Comparison of ENCODE assay signal across 17 cellular contexts in genomic region chr11:90630176-90630575, GRCh38.
DNase-seq lines count a peak whose midpoint lies in the region; TF ChIP-seq lines count a peak whose summit lies in the region.
"Had no signal": no experiment of that assay in that cellular context is flagged by ENCODE, and none has a peak within 500 bp of the region (broad histone marks: within the 10 kb centered on the region; RNA-seq: fewer than 3 reads in every experiment).

No MANE protein-coding gene starts in this region.

- H4K20me1 ChIP-seq in PC-9 (ENCODE audit: insufficient read depth): no peaks in the 10 kb centered on the region

- POLR2A ChIA-PET in PC-9 (lab: Charles Lee; ENCODE audit: unreplicated experiment): no interaction called here

- H2BK12ac ChIP-seq in trophoblast cell (ENCODE audit: low read length): no peak overlapping the region

- WGBS in trophoblast cell (ENCODE audit: extremely low coverage, insufficient coverage, insufficient read length): no CpG with 5 or more reads among the region's 4 CpGs
- 90 to 96% methylated on average over 3 to 4 of the region's 4 CpGs for WGBS in endodermal cell (ENCODE audit: insufficient coverage in 1 of 2, insufficient read length in 1 of 2), 2 experiments

- H3K4me1 Mint-ChIP-seq in endodermal cell: no peaks in the 10 kb centered on the region
- H3K4me1 Mint-ChIP-seq: CD4-positive, alpha-beta memory T cell had no signal

- H3K79me1 ChIP-seq in trophoblast cell (ENCODE audit: low read length): no peaks in the 10 kb centered on the region

- no peak overlapping the region for H3K4me3 ChIP-seq in PC-9
- no peak overlapping the region for H3K4me3 ChIP-seq in choroid plexus epithelial cell (ENCODE audit: low read depth, low read length)
- no peak overlapping the region for H3K4me3 ChIP-seq in trophoblast cell (ENCODE audit: low read depth, low read length)
- no peak overlapping the region for H3K4me3 ChIP-seq in endodermal cell (ENCODE audit: low read length)
- H3K4me3 ChIP-seq: GM23248 had no signal

- no peak for DNase-seq in PC-9
- DNase-seq in choroid plexus epithelial cell (ENCODE audit: low read depth): peak; percentile 4
- DNase-seq in trophoblast cell: peak; percentile 48 to 85
- DNase-seq in endodermal cell: no peak
- no peak for DNase-seq in stimulated activated CD8-positive, alpha-beta memory T cell treated with anti-CD3 and anti-CD28 coated beads, Interleukin-4, amount 100 ng/mL, for 48 hours
- no peak for DNase-seq in SKM-1 treated with dmso at 0.1 percent for 144 hours (lab: John Stamatoyannopoulos, UW; ENCODE audit: unreplicated experiment)
- DNase-seq in GM19240 (ENCODE audit: insufficient read length, low spot score): no peak
- DNase-seq: C1 segment of cervical spinal cord; Calu3; CD4-positive, alpha-beta memory T cell; COR-L47; DMS53; DMS79 treated with DMSO at 0.1 percent for 48 hours; GF-D8; GM23248; H7; HCEC 1CT had no signal

- no peaks in the 10 kb centered on the region for H3K79me2 ChIP-seq in PC-9 (ENCODE audit: low read depth)
- H3K79me2 ChIP-seq in trophoblast cell (ENCODE audit: control insufficient read depth, insufficient read depth, low read length, poor library complexity): no peaks in the 10 kb centered on the region

- H3K9ac ChIP-seq in trophoblast cell (ENCODE audit: low read length) (no peak overlapping the region), endodermal cell (ENCODE audit: extremely low read depth, low read length, poor library complexity, severe bottlenecking) (no peak overlapping the region)
- H3K9ac ChIP-seq: GM23248 had no signal

- no peaks in the 10 kb centered on the region for H3F3A ChIP-seq in PC-9 (ENCODE audit: insufficient read depth, low read depth)

- H3K27ac ChIP-seq in PC-9: no peak overlapping the region
- no peak overlapping the region for H3K27ac ChIP-seq in trophoblast cell (ENCODE audit: low read depth, low read length)
- no peak overlapping the region for H3K27ac ChIP-seq in endodermal cell (ENCODE audit: low read depth, low read length)
- H3K27ac ChIP-seq: GM23248 had no signal

- H3K36me3 Mint-ChIP-seq in endodermal cell (ENCODE audit: low read depth): no peaks in the 10 kb centered on the region
- H3K36me3 Mint-ChIP-seq: CD4-positive, alpha-beta memory T cell had no signal

- no peak overlapping the region for H2BK5ac ChIP-seq in trophoblast cell (ENCODE audit: low read depth, low read length, poor library complexity)

- no TSS peak for BruUV-seq in PC-9 (replicated peaks; lab: Mats Ljungman, UMichigan)

- H3K4me2 ChIP-seq in PC-9 (no peak overlapping the region), trophoblast cell (ENCODE audit: low read length) (no peak overlapping the region)

- H2AFZ ChIP-seq in PC-9: peak overlapping the region; percentile 37; the same call in 1 of the 2 replicates
- H2AFZ ChIP-seq in trophoblast cell (ENCODE audit: insufficient read depth, low read length, poor library complexity): no peak overlapping the region
- H2AFZ ChIP-seq: GM23248 had no signal

- no peaks in the 10 kb centered on the region for H3K9me2 ChIP-seq in PC-9 (ENCODE audit: insufficient read depth)

- H4K12ac ChIP-seq in trophoblast cell (ENCODE audit: low read depth, low read length): no peak overlapping the region

- no peaks in the 10 kb centered on the region for H3K9me3 ChIP-seq in PC-9 (ENCODE audit: insufficient read depth, low read depth)
- no peaks in the 10 kb centered on the region for H3K9me3 ChIP-seq in trophoblast cell (ENCODE audit: insufficient read depth, low read depth, low read length)
- no peaks in the 10 kb centered on the region for H3K9me3 ChIP-seq in endodermal cell (ENCODE audit: control insufficient read depth, low read length)

- H3K27ac Mint-ChIP-seq in endodermal cell: no peak overlapping the region
- H3K27ac Mint-ChIP-seq: CD4-positive, alpha-beta memory T cell had no signal

- no peak overlapping the region for H3K23ac ChIP-seq in trophoblast cell (ENCODE audit: low read length)

- H3K14ac ChIP-seq in trophoblast cell (ENCODE audit: low read length): no peak overlapping the region

- no peak overlapping the region for H3K4ac ChIP-seq in trophoblast cell (ENCODE audit: low read depth, low read length)

- H3K4me1 ChIP-seq in PC-9 (replicated peaks; ENCODE audit: insufficient read depth): no peaks in the 10 kb centered on the region
- H3K4me1 ChIP-seq in trophoblast cell (ENCODE audit: control insufficient read depth in 1 of 2, insufficient read depth in 2 of 2, low read length in 2 of 2): no peaks in the 10 kb centered on the region
- no peaks in the 10 kb centered on the region for H3K4me1 ChIP-seq in endodermal cell (ENCODE audit: control insufficient read depth, insufficient read depth, low read length)

- no peaks in the 10 kb centered on the region for H3K27me3 ChIP-seq in PC-9 (ENCODE audit: insufficient read depth, low read depth)
- no peaks in the 10 kb centered on the region for H3K27me3 ChIP-seq in trophoblast cell (ENCODE audit: insufficient read depth, low read length)
- H3K27me3 ChIP-seq in endodermal cell (ENCODE audit: control insufficient read depth, insufficient read depth, low read length, poor library complexity, severe bottlenecking): no peaks in the 10 kb centered on the region

- H4K8ac ChIP-seq in trophoblast cell (ENCODE audit: low read depth, low read length): no peak overlapping the region

- intact Hi-C loops in PC-9 (cut with micrococcal nuclease; ENCODE audit: unreplicated experiment): loop anchor here (10.0 kb wide), 1 partner anchor 615 kb away; no protein-coding TSS in a partner anchor

- no peaks in the 10 kb centered on the region for H3K36me3 ChIP-seq in PC-9 (ENCODE audit: low read depth)
- no peaks in the 10 kb centered on the region for H3K36me3 ChIP-seq in trophoblast cell (ENCODE audit: control insufficient read depth in 1 of 2, insufficient read depth in 2 of 2, low read length in 2 of 2)
- no peaks in the 10 kb centered on the region for H3K36me3 ChIP-seq in endodermal cell (ENCODE audit: control insufficient read depth, insufficient read depth, low read length)

- H4K91ac ChIP-seq in trophoblast cell (ENCODE audit: low read depth, low read length): no peak overlapping the region

- TF ChIP-seq CTCF in PC-9 (conservative IDR thresholded peaks at IDR 0.05) (no peak), choroid plexus epithelial cell (conservative IDR thresholded peaks at IDR 0.05; ENCODE audit: low read depth, low read length) (no peak), endodermal cell (conservative IDR thresholded peaks at IDR 0.05) (no peak)

- CTCF ChIA-PET in PC-9 (lab: Charles Lee): no interaction called here

- H3K27me3 Mint-ChIP-seq in endodermal cell (ENCODE audit: insufficient read depth): no peaks in the 10 kb centered on the region
- H3K27me3 Mint-ChIP-seq: CD4-positive, alpha-beta memory T cell had no signal

- H2BK120ac ChIP-seq in trophoblast cell (ENCODE audit: insufficient read depth, low read length, poor library complexity): no peak overlapping the region

- no peak overlapping the region for H2AK5ac ChIP-seq in trophoblast cell (ENCODE audit: low read length)

- no peak overlapping the region for H3K4me3 Mint-ChIP-seq in endodermal cell
- H3K4me3 Mint-ChIP-seq: CD4-positive, alpha-beta memory T cell had no signal

- H3K9me3 Mint-ChIP-seq in endodermal cell: no peaks in the 10 kb centered on the region

- H3K18ac ChIP-seq in trophoblast cell (ENCODE audit: low read length): no peak overlapping the region

Comparison
In these comparisons a context has a peak if more than half of its experiments do, and no peak if none do; other contexts are left out.
1. DNase-seq: peak in choroid plexus epithelial cell (single experiment) and trophoblast cell (2 of 2); none in PC-9 (0 of 2), endodermal cell (single experiment), stimulated activated CD8-positive, alpha-beta memory T cell treated with anti-CD3 and anti-CD28 coated beads, Interleukin-4, amount 100 ng/mL, for 48 hours (single experiment), SKM-1 treated with dmso at 0.1 percent for 144 hours (single experiment) and GM19240 (single experiment).